Comparison of ENCODE assay signal across 8 cellular contexts in genomic region chr15:63157066-63157890, GRCh38. TPM values are rescaled to one million over a fixed set of nuclear protein-coding genes. Genes with fewer than 3 reads are reported as not detected.
A peak's percentile ranks its signal among the peaks of the same experiment; 100 is the strongest.
DNase-seq lines count a peak whose midpoint lies in the region; ATAC-seq and TF ChIP-seq lines count a peak whose summit lies in the region.

Gene RPS27L (minus strand): TSS chr15:63157477. CDS start chr15:63157405, 72 bp downstream.

- H3K9me3 ChIP-seq in SK-N-SH, result no peaks in the 10 kb centered on the region
- no peaks in the 10 kb centered on the region for H3K9me3 ChIP-seq in suprapubic skin

- H3K9ac ChIP-seq in SK-N-SH, result peak within 1 kb of the TSS; percentile 96

- H4K20me1 ChIP-seq in SK-N-SH (ENCODE audit: insufficient read depth), result peaks cover 23% of the 10 kb centered on the region; the same call in 1 of the 2 replicates

- TF ChIP-seq CTCF in GM06990 (IDR thresholded peaks at IDR 0.05; ENCODE audit: insufficient read depth, low read length, poor library complexity, severe bottlenecking), result no peak
- TF ChIP-seq CTCF in SK-N-SH (IDR thresholded peaks at IDR 0.05), result no peak
- no peak for TF ChIP-seq CTCF in suprapubic skin (IDR thresholded peaks at IDR 0.05)

- peaks cover 58% of the 10 kb centered on the region for H3K79me2 ChIP-seq in SK-N-SH (ENCODE audit: insufficient read depth)

- POLR2A ChIA-PET in SK-N-SH (lab: Yijun Ruan, JAX), result interaction anchor here (0.6 to 1.9 kb wide), 10 partner anchors 10 to 1230 kb away, joined by 3 to 9 read pairs (median 3); partner anchors contain the start of genes APH1B, CA12, LACTB and TRIP4

- CTCF ChIA-PET in SK-N-SH (lab: Yijun Ruan, JAX), result interaction anchor here (1.0 to 1.3 kb wide), 5 partner anchors 13 to 109 kb away, joined by 3 to 4 read pairs (median 3); no protein-coding TSS in a partner anchor

- peak within 1 kb of the TSS; percentile 97 to 99 for H3K27ac ChIP-seq in SK-N-SH (ENCODE audit: low read depth in 2 of 2, low read length in 1 of 2)
- H3K27ac ChIP-seq in suprapubic skin, result peak within 1 kb of the TSS; percentile 98

- peaks cover 43% of the 10 kb centered on the region for H3F3A ChIP-seq in SK-N-SH (replicated peaks; ENCODE audit: insufficient read depth)

- H2AFZ ChIP-seq in SK-N-SH (ENCODE audit: low read depth), result peak within 1 kb of the TSS; percentile 82

- H3K27me3 ChIP-seq in GM06990 (replicated peaks; ENCODE audit: control insufficient read depth, insufficient read depth, low read length), result no peaks in the 10 kb centered on the region
- H3K27me3 ChIP-seq in SK-N-SH (ENCODE audit: insufficient read depth), result no peaks in the 10 kb centered on the region
- no peaks in the 10 kb centered on the region for H3K27me3 ChIP-seq in suprapubic skin

- TF ChIP-seq RAD21 in SK-N-SH (IDR thresholded peaks at IDR 0.05; ENCODE audit: low read length), result no peak

- H3K9me2 ChIP-seq in SK-N-SH, result no peaks in the 10 kb centered on the region

- 0% methylated on average over 3 of the region's 62 CpGs for WGBS in SK-N-SH (ENCODE audit: low lambda C conversion rate)
- WGBS in suprapubic skin, result 2% methylated on average over 12 of the region's 62 CpGs

- peaks cover 3 to 8% of the 10 kb centered on the region in 2 experiments; a peak in 1 of 4 replicates for H3K4me1 ChIP-seq in SK-N-SH (ENCODE audit: control insufficient read depth in 1 of 2, insufficient read depth in 2 of 2, low read depth in 1 of 2, low read length in 1 of 2)
- peaks cover 17% of the 10 kb centered on the region for H3K4me1 ChIP-seq in suprapubic skin

- peaks cover 2% of the 10 kb centered on the region for H3K36me3 ChIP-seq in GM06990 (ENCODE audit: control insufficient read depth, insufficient read depth, low read length)
- H3K36me3 ChIP-seq in SK-N-SH (replicated peaks in 1 of 2; ENCODE audit: control insufficient read depth in 1 of 2, insufficient read depth in 2 of 2, low read length in 1 of 2), result peaks cover 21 to 35% of the 10 kb centered on the region in 2 experiments
- H3K36me3 ChIP-seq in suprapubic skin, result peaks cover 18% of the 10 kb centered on the region

- TF ChIP-seq EP300 in SK-N-SH (IDR thresholded peaks at IDR 0.05; ENCODE audit: borderline replicate concordance in 1 of 2, low read depth in 1 of 2, low read length in 1 of 2) (peak; percentile 15 to 20; a peak in 1 of 4 replicates), suprapubic skin (IDR thresholded peaks at IDR 0.05) (no peak)

- H3K4me2 ChIP-seq in SK-N-SH, result peak within 1 kb of the TSS; percentile 74

- peak; percentile 89 for DNase-seq in GM06990 (ENCODE audit: extremely low read depth, insufficient read length)
- DNase-seq in NCI-H1092 (lab: John Stamatoyannopoulos, UW), result peak; percentile 67
- peak; percentile 95 for DNase-seq in SK-N-SH
- peak; percentile 89 for DNase-seq in activated naive CD4-positive, alpha-beta T cell treated with anti-CD3 and anti-CD28 coated beads, Interleukin-2, amount 50 U/mL, for 16 hours
- peak; percentile 93 for DNase-seq in globus pallidus (ENCODE audit: low spot score)
- DNase-seq in occipital lobe (lab: John Stamatoyannopoulos, UW), result peak; percentile 89
- DNase-seq in suprapubic skin (ENCODE audit: low spot score in 2 of 2), result peak; percentile 93 to 97

- peak in 1 of 2 donors; percentile 68 for TF ChIP-seq POLR2A in suprapubic skin (IDR thresholded peaks at IDR 0.05)

- H3K4me3 ChIP-seq in GM06990 (replicated peaks; ENCODE audit: low read depth, low read length) (peak within 1 kb of the TSS; percentile 75), SK-N-SH (ENCODE audit: low read depth in 2 of 2, low read length in 1 of 2) (peak within 1 kb of the TSS; percentile 75 to 76), suprapubic skin (peak within 1 kb of the TSS; percentile 86)

- ATAC-seq in HG02588 (IDR thresholded peaks at IDR 0.05; ENCODE audit: unreplicated experiment), result peak; percentile 88

TF ChIP-seq in SK-N-SH, 30 proteins besides CTCF, POLR2A, EP300 and RAD21 (continues in another document):
- TF ChIP-seq RCOR1 (IDR thresholded peaks at IDR 0.05; ENCODE audit: low read length) (no peak), GABPA (IDR thresholded peaks at IDR 0.05; ENCODE audit: low read depth) (peak; percentile 66), USF2 (IDR thresholded peaks at IDR 0.05; ENCODE audit: borderline replicate concordance, low read depth, low read length) (no peak), MAX (IDR thresholded peaks at IDR 0.05; ENCODE audit: low read depth) (peak; percentile 94), REST (IDR thresholded peaks at IDR 0.05; ENCODE audit: low read depth, low read length) (0 out of 2 replicates have a peak, but pooled peaks have one; percentile 54), NRF1 (IDR thresholded peaks at IDR 0.05; ENCODE audit: low read depth, low read length) (peak; percentile 26; the same call in 1 of the 2 replicates), FOXM1 (IDR thresholded peaks at IDR 0.05; ENCODE audit: low read depth) (0 out of 2 replicates have a peak, but pooled peaks have one; percentile 12), SIN3A (IDR thresholded peaks at IDR 0.05; ENCODE audit: borderline replicate concordance, low read depth, low read length) (peak; percentile 93), FOSL2 (IDR thresholded peaks at IDR 0.05; ENCODE audit: borderline replicate concordance, low read depth) (no peak), YY1 (IDR thresholded peaks at IDR 0.05; ENCODE audit: low read depth) (peak; percentile 25; the same call in 1 of the 2 replicates), RXRA (IDR thresholded peaks at IDR 0.05; ENCODE audit: borderline replicate concordance, low read depth) (no peak; the same call in 1 of the 2 replicates), MXI1 (IDR thresholded peaks at IDR 0.05; ENCODE audit: low read depth, low read length) (peak; percentile 96), ZBTB33 (IDR thresholded peaks at IDR 0.05; ENCODE audit: borderline replicate concordance, low read depth) (no peak), FOXJ3 (CRISPR knock-in tag; IDR thresholded peaks at IDR 0.05) (peak; percentile 60; the same call in 1 of the 2 replicates), POLR2AphosphoS5 (IDR thresholded peaks at IDR 0.05; ENCODE audit: low read depth, low read length) (peak; percentile 99), EZH2phosphoT487 (IDR thresholded peaks at IDR 0.05; ENCODE audit: borderline replicate concordance, low read depth) (no peak), CHD2 (IDR thresholded peaks at IDR 0.05; ENCODE audit: low read length, partially characterized antibody) (peak; percentile 66), TCF12 (IDR thresholded peaks at IDR 0.05) (peak; percentile 30; the same call in 1 of the 2 replicates), SMC3 (IDR thresholded peaks at IDR 0.05; ENCODE audit: low read depth, low read length) (no peak; the same call in none of the 2 replicates)

RNA-seq across cellular contexts. Expression of gene RPS27L, which starts in this region (rescaled TPM):
- 319 and 321 TPM in 2 replicates for polyA plus RNA-seq in SK-N-SH (2012; rRNA removed)
- polyA plus RNA-seq in SK-N-SH (2012; cell fraction: cytosol; rRNA removed), result 411 and 679 TPM in 2 replicates
- 82.3 and 147 TPM in 2 replicates for polyA plus RNA-seq in SK-N-SH (2012; cell fraction: nucleus; rRNA removed)
- total RNA-seq in occipital lobe, result 20.0 TPM
- total RNA-seq in suprapubic skin, result 10 to 100 TPM; 47.8 to 94.9 (median 51.5) TPM

Comparison
In these comparisons a context has a peak if more than half of its experiments do, and no peak if none do; other contexts are left out.
1. Peak in every context shown above with its lines: DNase-seq, ATAC-seq, H3K4me3 ChIP-seq and H3K27ac ChIP-seq.